Comparison of ENCODE assay signal across 22 cellular contexts in genomic region chr22:17634696-17635095, GRCh38. TPM values are rescaled to one million over a fixed set of nuclear protein-coding genes. Genes with fewer than 3 reads are reported as not detected.
DNase-seq lines count a peak whose midpoint lies in the region; ATAC-seq and TF ChIP-seq lines count a peak whose summit lies in the region.
"Had no signal": no experiment of that assay in that cellular context is flagged by ENCODE, and none has a peak within 500 bp of the region (broad histone marks: within the 10 kb centered on the region; RNA-seq: fewer than 3 reads in every experiment).

No MANE protein-coding gene starts in this region.

- DNase-seq in Caki2 (ENCODE audit: low read depth) (peak; percentile 77), PC-9 (no peak), fibroblast of pulmonary artery (ENCODE audit: low read depth) (peak; percentile 62), trophoblast cell (no peak), heart left ventricle (no peak), ureter (ENCODE audit: low spot score) (no peak)
- DNase-seq in activated naive CD8-positive, alpha-beta T cell treated with anti-CD3 and anti-CD28 coated beads, Interleukin-2, amount 50 U/mL, for 24 hours: no peak
- DNase-seq in T-helper 2 cell treated with Interferon-gamma antibody and Interleukin-4, amounts not matched to agents 5 μg/mL and 100 μg/mL, for 36 hours (ENCODE audit: low spot score): no peak
- DNase-seq: activated T-cell treated with anti-CD3 and anti-CD28 coated beads, Interleukin-2, amount 50 U/mL, for 1 hour; amniotic stem cell; colonic mucosa; COR-L47; DMS79 treated with DMSO at 0.1 percent for 48 hours; NCI-H1436 treated with DMSO at 0.1 percent for 48 hours; NCI-H446 treated with DMSO at 0.1 percent for 48 hours; psoas muscle; SIG-M5; T-cell; upper lobe of left lung had no signal

- no TSS peak for BruUV-seq in PC-9 (replicated peaks; lab: Mats Ljungman, UMichigan)

- peak overlapping the region; percentile 98 for H3K27ac ChIP-seq in PC-9
- no peak overlapping the region for H3K27ac ChIP-seq in trophoblast cell (ENCODE audit: low read depth, low read length)
- H3K27ac ChIP-seq in heart left ventricle: no peak overlapping the region
- H3K27ac ChIP-seq: BLaER1, colonic mucosa, psoas muscle, upper lobe of left lung had no signal

- peaks cover 3% of the 10 kb centered on the region for H3K36me3 Mint-ChIP-seq in activated naive CD8-positive, alpha-beta T cell treated with anti-CD3 and anti-CD28 coated beads, Interleukin-2, amount 50 U/mL, for 24 hours (ENCODE audit: low read depth)
- H3K36me3 Mint-ChIP-seq in T-helper 2 cell treated with Interferon-gamma antibody and Interleukin-4, amounts not matched to agents 5 μg/mL and 100 μg/mL, for 36 hours (ENCODE audit: low read depth): no peaks in the 10 kb centered on the region
- H3K36me3 Mint-ChIP-seq: T-cell had no signal

- peaks cover 11% of the 10 kb centered on the region for H3K79me2 ChIP-seq in PC-9 (ENCODE audit: low read depth)
- peaks cover 12% of the 10 kb centered on the region for H3K79me2 ChIP-seq in trophoblast cell (ENCODE audit: control insufficient read depth, insufficient read depth, low read length, poor library complexity)

- TF ChIP-seq CTCF in PC-9 (conservative IDR thresholded peaks at IDR 0.05): no peak
- no peak for TF ChIP-seq CTCF in fibroblast of pulmonary artery (IDR thresholded peaks at IDR 0.05; ENCODE audit: low read length, missing control alignments)
- no peak for TF ChIP-seq CTCF in heart left ventricle (IDR thresholded peaks at IDR 0.05)

- intact Hi-C loops in PC-9 (cut with micrococcal nuclease; ENCODE audit: unreplicated experiment): no loop called here
- intact Hi-C loops in heart left ventricle (cut with DNase I): loop anchor here in 3 of 10 donors (5.0 to 10.0 kb wide), 3 partner anchors 62 to 70 kb away; partner anchors contain the start of gene SLC25A18 (in 1 of the 3)

- no peaks in the 10 kb centered on the region for H3K9me3 ChIP-seq in PC-9 (ENCODE audit: insufficient read depth, low read depth)
- no peaks in the 10 kb centered on the region for H3K9me3 ChIP-seq in trophoblast cell (ENCODE audit: insufficient read depth, low read depth, low read length)
- no peaks in the 10 kb centered on the region for H3K9me3 ChIP-seq in heart left ventricle
- H3K9me3 ChIP-seq: BLaER1, breast epithelium, colonic mucosa, HAP-1, psoas muscle, upper lobe of left lung had no signal

- no peaks in the 10 kb centered on the region for H3K9me3 Mint-ChIP-seq in activated naive CD8-positive, alpha-beta T cell treated with anti-CD3 and anti-CD28 coated beads, Interleukin-2, amount 50 U/mL, for 24 hours
- no peaks in the 10 kb centered on the region for H3K9me3 Mint-ChIP-seq in T-helper 2 cell treated with Interferon-gamma antibody and Interleukin-4, amounts not matched to agents 5 μg/mL and 100 μg/mL, for 36 hours
- H3K9me3 Mint-ChIP-seq: T-cell had no signal

- no peaks in the 10 kb centered on the region for H3K27me3 ChIP-seq in PC-9 (ENCODE audit: insufficient read depth, low read depth)
- H3K27me3 ChIP-seq in trophoblast cell (ENCODE audit: insufficient read depth, low read length): no peaks in the 10 kb centered on the region
- no peaks in the 10 kb centered on the region for H3K27me3 ChIP-seq in heart left ventricle
- H3K27me3 ChIP-seq: BLaER1, breast epithelium, colonic mucosa, upper lobe of left lung had no signal

- H3K27ac Mint-ChIP-seq in activated naive CD8-positive, alpha-beta T cell treated with anti-CD3 and anti-CD28 coated beads, Interleukin-2, amount 50 U/mL, for 24 hours: no peak overlapping the region
- H3K27ac Mint-ChIP-seq in T-helper 2 cell treated with Interferon-gamma antibody and Interleukin-4, amounts not matched to agents 5 μg/mL and 100 μg/mL, for 36 hours: no peak overlapping the region
- H3K27ac Mint-ChIP-seq: T-cell had no signal

- no peak for TF ChIP-seq POLR2A in heart left ventricle (IDR thresholded peaks at IDR 0.05)

- H2BK12ac ChIP-seq in trophoblast cell (ENCODE audit: low read length): peak overlapping the region; percentile 98

- H3K4me1 ChIP-seq in PC-9 (replicated peaks; ENCODE audit: insufficient read depth) (peaks cover 42% of the 10 kb centered on the region), trophoblast cell (ENCODE audit: control insufficient read depth in 1 of 2, insufficient read depth in 2 of 2, low read length in 2 of 2) (peaks cover 8 to 14% of the 10 kb centered on the region in 2 experiments), heart left ventricle (peaks cover 0 to 14% (median 10%) of the 10 kb centered on the region in 12 donors)
- H3K4me1 ChIP-seq: colonic mucosa had no signal

- peaks cover 47% of the 10 kb centered on the region for H3F3A ChIP-seq in PC-9 (ENCODE audit: insufficient read depth, low read depth)

- H3K14ac ChIP-seq in trophoblast cell (ENCODE audit: low read length): peak overlapping the region; percentile 81

- no peak overlapping the region for H3K9ac ChIP-seq in trophoblast cell (ENCODE audit: low read length)
- H3K9ac ChIP-seq: BLaER1 had no signal

- in situ Hi-C loops in Caki2 (cut with HindIII; ENCODE audit: low pct_unique_long_range_greater_than_20kb, low sequenced_read_pairs): no loop called here

- no peak overlapping the region for H2BK5ac ChIP-seq in trophoblast cell (ENCODE audit: low read depth, low read length, poor library complexity)

- H3K79me1 ChIP-seq in trophoblast cell (ENCODE audit: low read length): peaks cover 24% of the 10 kb centered on the region

- no peak overlapping the region for H3K4ac ChIP-seq in trophoblast cell (ENCODE audit: low read depth, low read length)

- H3K23ac ChIP-seq in trophoblast cell (ENCODE audit: low read length): no peak overlapping the region

- POLR2A ChIA-PET in PC-9 (lab: Charles Lee; ENCODE audit: unreplicated experiment): no interaction called here

- H3K4me3 ChIP-seq in PC-9 (no peak overlapping the region), fibroblast of pulmonary artery (replicated peaks; ENCODE audit: low read depth, low read length) (no peak overlapping the region), trophoblast cell (ENCODE audit: low read depth, low read length) (no peak overlapping the region), heart left ventricle (no peak overlapping the region)
- H3K4me3 ChIP-seq: BLaER1, breast epithelium, colonic mucosa, HAP-1, psoas muscle, upper lobe of left lung had no signal

- no peak overlapping the region for H4K12ac ChIP-seq in trophoblast cell (ENCODE audit: low read depth, low read length)

- CTCF ChIA-PET in PC-9 (lab: Charles Lee): interaction anchor here (0.6 kb wide), 1 partner anchor 63 kb away, joined by 3 read pairs; no protein-coding TSS in a partner anchor

- H4K8ac ChIP-seq in trophoblast cell (ENCODE audit: low read depth, low read length): no peak overlapping the region

- no peak for ATAC-seq in activated naive CD8-positive, alpha-beta T cell treated with anti-CD3 and anti-CD28 coated beads, Interleukin-2, amount 50 U/mL, for 24 hours
- no peak for ATAC-seq in heart left ventricle
- ATAC-seq: psoas muscle, T-cell had no signal

- peak overlapping the region; percentile 91 for H4K91ac ChIP-seq in trophoblast cell (ENCODE audit: low read depth, low read length)

- H4K20me1 ChIP-seq in PC-9 (ENCODE audit: insufficient read depth): no peaks in the 10 kb centered on the region
- H4K20me1 ChIP-seq: BLaER1 had no signal

- H2AK5ac ChIP-seq in trophoblast cell (ENCODE audit: low read length): no peak overlapping the region

- no peaks in the 10 kb centered on the region for H3K9me2 ChIP-seq in PC-9 (ENCODE audit: insufficient read depth)

- H3K36me3 ChIP-seq in PC-9 (ENCODE audit: low read depth): no peaks in the 10 kb centered on the region
- H3K36me3 ChIP-seq in trophoblast cell (ENCODE audit: control insufficient read depth in 1 of 2, insufficient read depth in 2 of 2, low read length in 2 of 2): no peaks in the 10 kb centered on the region
- no peaks in the 10 kb centered on the region for H3K36me3 ChIP-seq in heart left ventricle
- H3K36me3 ChIP-seq: BLaER1, breast epithelium, colonic mucosa, HAP-1, upper lobe of left lung had no signal

- WGBS in trophoblast cell (ENCODE audit: extremely low coverage, insufficient coverage, insufficient read length): no CpG with 5 or more reads among the region's 3 CpGs
- 88 to 97% (median 90%) methylated on average over 3 of the region's 3 CpGs for WGBS in heart left ventricle, 4 donors

- H2AFZ ChIP-seq in PC-9 (no peak overlapping the region), trophoblast cell (ENCODE audit: insufficient read depth, low read length, poor library complexity) (no peak overlapping the region)

- H3K27me3 Mint-ChIP-seq in activated naive CD8-positive, alpha-beta T cell treated with anti-CD3 and anti-CD28 coated beads, Interleukin-2, amount 50 U/mL, for 24 hours: no peaks in the 10 kb centered on the region
- H3K27me3 Mint-ChIP-seq in T-helper 2 cell treated with Interferon-gamma antibody and Interleukin-4, amounts not matched to agents 5 μg/mL and 100 μg/mL, for 36 hours (ENCODE audit: low read depth): no peaks in the 10 kb centered on the region
- H3K27me3 Mint-ChIP-seq: T-cell had no signal

- H3K18ac ChIP-seq in trophoblast cell (ENCODE audit: low read length): no peak overlapping the region

- peaks cover 15% of the 10 kb centered on the region for H3K4me1 Mint-ChIP-seq in activated naive CD8-positive, alpha-beta T cell treated with anti-CD3 and anti-CD28 coated beads, Interleukin-2, amount 50 U/mL, for 24 hours
- peaks cover 12% of the 10 kb centered on the region for H3K4me1 Mint-ChIP-seq in T-helper 2 cell treated with Interferon-gamma antibody and Interleukin-4, amounts not matched to agents 5 μg/mL and 100 μg/mL, for 36 hours (ENCODE audit: low read depth)

- no peak overlapping the region for H3K4me2 ChIP-seq in PC-9
- H3K4me2 ChIP-seq in trophoblast cell (ENCODE audit: low read length): no peak overlapping the region
- H3K4me2 ChIP-seq: BLaER1 had no signal

- H2BK120ac ChIP-seq in trophoblast cell (ENCODE audit: insufficient read depth, low read length, poor library complexity): peak overlapping the region; percentile 100

- H3K4me3 Mint-ChIP-seq in activated naive CD8-positive, alpha-beta T cell treated with anti-CD3 and anti-CD28 coated beads, Interleukin-2, amount 50 U/mL, for 24 hours: no peak overlapping the region
- H3K4me3 Mint-ChIP-seq in T-helper 2 cell treated with Interferon-gamma antibody and Interleukin-4, amounts not matched to agents 5 μg/mL and 100 μg/mL, for 36 hours: no peak overlapping the region
- H3K4me3 Mint-ChIP-seq: T-cell had no signal

RNA-seq across cellular contexts. Expression of gene BCL2L13, which starts 3.9 kb away (rescaled TPM):
- total RNA-seq in Caki2 (2014; rRNA removed; shearing (Covaris generic); ENCODE audit: low replicate concordance): 120 and 135 TPM in 2 replicates
- total RNA-seq in PC-9 (2021): 43.1 and 46.3 TPM in 2 replicates
- 20.8 and 21.8 TPM in 2 replicates for polyA plus RNA-seq in trophoblast cell (2013)
- 100 to 1,000 TPM in 2 of 9 donors, 10 to 100 TPM in 7; 81.9 to 187 (median 89.7) TPM for total RNA-seq in heart left ventricle
- 10 to 100 TPM; 46.3 to 73.5 TPM for polyA plus RNA-seq in heart left ventricle
- total RNA-seq in ureter: 52.3 TPM

RNA-seq across cellular contexts. Expression of gene ATP6V1E1, which starts 6.1 kb away (rescaled TPM):
- 271 and 299 TPM in 2 replicates for total RNA-seq in Caki2 (2014; rRNA removed; shearing (Covaris generic); ENCODE audit: low replicate concordance)
- 53.5 and 58.0 TPM in 2 replicates for total RNA-seq in PC-9 (2021)
- polyA plus RNA-seq in trophoblast cell (2013): 173 and 177 TPM in 2 replicates
- total RNA-seq in heart left ventricle: 100 to 1,000 TPM; 188 to 293 (median 222) TPM
- polyA plus RNA-seq in heart left ventricle: 100 to 1,000 TPM; 126 to 333 TPM
- total RNA-seq in ureter: 117 TPM

Comparison
In these comparisons a context has a peak if more than half of its experiments do, and no peak if none do; other contexts are left out.
1. DNase-seq: peak in Caki2 (single experiment) and fibroblast of pulmonary artery (single experiment); none in PC-9 (0 of 2), trophoblast cell (0 of 2), activated naive CD8-positive, alpha-beta T cell treated with anti-CD3 and anti-CD28 coated beads, Interleukin-2, amount 50 U/mL, for 24 hours (single experiment), T-helper 2 cell treated with Interferon-gamma antibody and Interleukin-4, amounts not matched to agents 5 μg/mL and 100 μg/mL, for 36 hours (single experiment), heart left ventricle (0 of 5) and ureter (single experiment).